18 cellular contexts compared by ENCODE assay signal in the genomic region with DNA sequence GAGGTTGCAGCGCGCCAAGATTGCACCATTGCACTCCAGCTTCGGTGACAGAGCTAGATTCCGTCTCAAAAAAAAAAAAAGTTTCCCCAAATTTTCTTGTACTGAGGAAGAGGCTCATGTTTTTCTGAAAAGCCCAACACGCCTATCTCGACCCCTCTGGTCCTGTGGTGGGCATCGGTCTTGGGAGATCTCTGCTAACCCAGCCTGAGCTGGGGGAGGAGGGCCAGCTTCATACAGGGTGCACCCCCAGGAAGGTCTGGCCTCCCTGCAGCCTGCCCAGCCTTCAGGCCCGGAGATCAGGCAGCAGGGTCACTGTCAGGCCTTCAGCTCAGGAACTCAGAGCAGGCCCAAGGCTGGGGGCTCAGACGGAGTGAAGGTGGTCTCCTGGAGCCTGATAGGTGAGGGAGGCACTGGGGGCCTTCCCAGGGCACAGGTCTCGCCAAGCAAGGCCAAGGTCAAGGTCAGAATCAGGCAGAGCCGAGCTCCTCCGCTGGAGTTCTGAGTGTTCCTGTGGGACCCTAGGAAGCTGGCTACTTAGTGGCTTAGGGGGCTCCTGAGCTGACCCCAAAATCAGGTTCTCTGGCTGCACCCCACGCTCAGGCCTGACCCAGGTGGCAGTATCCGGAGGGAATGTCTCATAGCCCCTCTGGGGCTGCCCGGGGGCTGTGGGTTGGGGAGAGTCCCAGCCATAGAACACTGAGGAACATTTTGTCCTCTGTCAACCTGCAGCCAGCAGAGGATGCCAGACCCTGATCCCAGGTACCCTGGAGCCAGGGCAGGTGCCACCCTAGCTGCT. TPM values are rescaled to one million over a fixed set of nuclear protein-coding genes. Genes with fewer than 3 reads are reported as not detected.
DNase-seq lines count a peak whose midpoint lies in the region; ATAC-seq, FAIRE-seq and TF ChIP-seq lines count a peak whose summit lies in the region.
"Had no signal": no experiment of that assay in that cellular context is flagged by ENCODE, and none has a peak within 500 bp of the region (broad histone marks: within the 10 kb centered on the region; RNA-seq: fewer than 3 reads in every experiment).

No MANE protein-coding gene starts in this region.

- H3K27ac Mint-ChIP-seq in activated T-cell treated with anti-CD3 and anti-CD28 coated beads, Interleukin-2, amount 50 U/mL, for 72 hours: no peak overlapping the region
- H3K27ac Mint-ChIP-seq: CD8-positive, alpha-beta T cell had no signal

- no peak for TF ChIP-seq RAD21 in HepG2 (CRISPR knock-in tag; IDR thresholded peaks at IDR 0.05)

- no TSS peak for BruUV-seq in HepG2 (replicated peaks; lab: Mats Ljungman, UMichigan)

- ATAC-seq in HepG2 (peak; percentile 10; the same call in 1 of the 3 replicates), right lobe of liver (no peak)
- no peak for ATAC-seq in activated T-cell treated with anti-CD3 and anti-CD28 coated beads, Interleukin-2, amount 50 U/mL, for 72 hours (replicated peaks in 1 of 2)
- ATAC-seq: CD8-positive, alpha-beta T cell; HCT116; PC-3; Right ventricle myocardium inferior had no signal

- H2AFZ ChIP-seq in HepG2 (ENCODE audit: low read length): no peak overlapping the region

- H3K4me2 ChIP-seq in HepG2 (ENCODE audit: low read depth, low read length): peak overlapping the region; percentile 56
- H3K4me2 ChIP-seq: BLaER1 had no signal

- CTCF ChIA-PET in HepG2 (lab: Yijun Ruan, JAX; ENCODE audit: low intra/inter-chr PET ratio, low total read pairs): no interaction called here

- H3K27me3 ChIP-seq in HepG2 (ENCODE audit: control insufficient read depth in 1 of 2, insufficient read depth in 2 of 2, low read length in 2 of 2) (peaks cover under 1 to 14% of the 10 kb centered on the region in 2 experiments; a peak in 3 of 5 replicates), right lobe of liver (no peaks in the 10 kb centered on the region), adrenal gland (no peaks in the 10 kb centered on the region)
- H3K27me3 ChIP-seq: BLaER1 had no signal

- H3K4me1 Mint-ChIP-seq in activated T-cell treated with anti-CD3 and anti-CD28 coated beads, Interleukin-2, amount 50 U/mL, for 72 hours (ENCODE audit: low read depth): no peaks in the 10 kb centered on the region

- FAIRE-seq in HepG2 (lab: Jason Lieb, UNC): no peak

- H3K4me3 ChIP-seq in HepG2 (replicated peaks in 1 of 3; ENCODE audit: insufficient read depth in 1 of 3, low read depth in 2 of 3, low read length in 3 of 3) (peak overlapping the region in 1 of 3 experiments; percentile 9; a peak in 1 of 6 replicates), right lobe of liver (no peak overlapping the region), adrenal gland (no peak overlapping the region)
- H3K4me3 ChIP-seq: BLaER1 had no signal

- H3K27ac ChIP-seq in HepG2 (ENCODE audit: extremely low read length, insufficient read depth, low read length) (no peak overlapping the region), right lobe of liver (no peak overlapping the region), adrenal gland (no peak overlapping the region)
- H3K27ac ChIP-seq: BLaER1 had no signal

- no peaks in the 10 kb centered on the region for H4K20me1 ChIP-seq in HepG2 (ENCODE audit: insufficient read depth, low read length)
- H4K20me1 ChIP-seq: BLaER1 had no signal

- no peak overlapping the region for H3K4me3 Mint-ChIP-seq in activated T-cell treated with anti-CD3 and anti-CD28 coated beads, Interleukin-2, amount 50 U/mL, for 72 hours
- H3K4me3 Mint-ChIP-seq: CD8-positive, alpha-beta T cell had no signal

- intact Hi-C loops in HepG2 (cut with micrococcal nuclease; ENCODE audit: unreplicated experiment) (no loop called here), right lobe of liver (cut with DNase I) (no loop called here), posterior vena cava (cut with DNase I) (no loop called here), adrenal gland (cut with DNase I) (no loop called here)

- in situ Hi-C loops in HepG2 (cut with HindIII; ENCODE audit: extremely low pct_ligation_motif_present, low pct_unique_long_range_greater_than_20kb): no loop called here

- POLR2A ChIA-PET in HepG2 (lab: Yijun Ruan, JAX): interaction anchor here (0.7 to 1.6 kb wide), 4 partner anchors 9 to 55 kb away, joined by 3 to 4 read pairs (median 3); no protein-coding TSS in a partner anchor

- TF ChIP-seq POLR2A in HepG2 (IDR thresholded peaks at IDR 0.05; ENCODE audit: insufficient read depth in 1 of 2, low read depth in 2 of 2, low read length in 2 of 2) (no peak), right lobe of liver (IDR thresholded peaks at IDR 0.05) (no peak), adrenal gland (IDR thresholded peaks at IDR 0.05) (no peak)

- TF ChIP-seq CTCF in HepG2 (CRISPR knock-in tag; IDR thresholded peaks at IDR 0.05) (no peak), right lobe of liver (IDR thresholded peaks at IDR 0.05) (no peak), adrenal gland (IDR thresholded peaks at IDR 0.05) (no peak)

- no peak overlapping the region; the same call in 1 of the 2 replicates for H3K9ac ChIP-seq in HepG2 (ENCODE audit: insufficient read depth, low read depth, low read length)
- H3K9ac ChIP-seq: BLaER1 had no signal

- TF ChIP-seq EP300 in HepG2 (IDR thresholded peaks at IDR 0.05; ENCODE audit: low read depth in 2 of 2, low read length in 2 of 2): no peak
- no peak for TF ChIP-seq EP300 in HepG2 (CRISPR knock-in tag; IDR thresholded peaks at IDR 0.05; ENCODE audit: borderline replicate concordance)

- H3K36me3 ChIP-seq in HepG2 (replicated peaks in 1 of 2; ENCODE audit: control insufficient read depth in 1 of 2, insufficient read depth in 2 of 2, low read length in 2 of 2) (no peaks in the 10 kb centered on the region), right lobe of liver (no peaks in the 10 kb centered on the region), adrenal gland (replicated peaks in 1 of 2) (no peaks in the 10 kb centered on the region)
- H3K36me3 ChIP-seq: BLaER1 had no signal

- H3K9me3 ChIP-seq in HepG2 (ENCODE audit: low read length) (no peaks in the 10 kb centered on the region), right lobe of liver (no peaks in the 10 kb centered on the region), adrenal gland (replicated peaks in 1 of 3) (no peaks in the 10 kb centered on the region)
- H3K9me3 ChIP-seq: BLaER1 had no signal

- H3K79me2 ChIP-seq in HepG2 (ENCODE audit: insufficient read depth, low read length): no peaks in the 10 kb centered on the region

- no peaks in the 10 kb centered on the region for H3K9me3 Mint-ChIP-seq in activated T-cell treated with anti-CD3 and anti-CD28 coated beads, Interleukin-2, amount 50 U/mL, for 72 hours
- H3K9me3 Mint-ChIP-seq: CD8-positive, alpha-beta T cell had no signal

- H3K27me3 Mint-ChIP-seq in activated T-cell treated with anti-CD3 and anti-CD28 coated beads, Interleukin-2, amount 50 U/mL, for 72 hours (ENCODE audit: low read depth): peaks cover 10% of the 10 kb centered on the region

- DNase-seq in HepG2 (ENCODE audit: low spot score) (no peak), right lobe of liver (no peak), islet precursor cell (peak; percentile 45), posterior vena cava (ENCODE audit: low spot score) (peak; percentile 75), amygdala (lab: John Stamatoyannopoulos, UW) (no peak), adrenal gland (no peak)
- no peak for DNase-seq in stimulated activated CD4-positive, alpha-beta T cell treated with anti-CD3 and anti-CD28 coated beads, Interleukin-4, amount 100 ng/mL, for 1 hour
- DNase-seq in activated T-cell treated with anti-CD3 and anti-CD28 coated beads, Interleukin-2, amount 50 U/mL, for 72 hours: no peak
- DNase-seq: CD8-positive, alpha-beta T cell; DMS79; NCI-H1105 treated with DMSO at 0.1 percent for 48 hours; NCI-H187 treated with DMSO at 0.1 percent for 48 hours; NCI-H2171; NCI-H748 treated with DMSO at 0.1 percent for 48 hours; PC-3 had no signal

- 56% methylated on average over 3 of the region's 15 CpGs for WGBS in HepG2 (ENCODE audit: low lambda C conversion rate)
- WGBS in right lobe of liver (ENCODE audit: insufficient coverage, low coverage, low lambda C conversion rate, missing lambda C conversion rate): 80% methylated on average over 3 of the region's 15 CpGs
- 80 to 94% (median 88%) methylated on average over 7 to 15 of the region's 15 CpGs for WGBS in adrenal gland, 4 donors

- H3K4me1 ChIP-seq in HepG2 (ENCODE audit: insufficient read depth, low read length) (peaks cover 75% of the 10 kb centered on the region), right lobe of liver (no peaks in the 10 kb centered on the region), adrenal gland (replicated peaks in 1 of 2) (peaks cover 18 to 33% of the 10 kb centered on the region in 2 donors)

- H3K36me3 Mint-ChIP-seq in activated T-cell treated with anti-CD3 and anti-CD28 coated beads, Interleukin-2, amount 50 U/mL, for 72 hours (ENCODE audit: insufficient read depth in 2 of 2): no peaks in the 10 kb centered on the region
- H3K36me3 Mint-ChIP-seq: CD8-positive, alpha-beta T cell had no signal

RNA-seq across cellular contexts. Expression of a gene that starts 37.9 kb away (rescaled TPM):
- total RNA-seq in HepG2 (2016; rRNA removed; fragmentation: Illumina TruSeq; extraction: Trizol): 18.7 and 24.7 TPM in 2 replicates
- total RNA-seq in HepG2 (2016; cell fraction: cytosol; rRNA removed; fragmentation: Illumina TruSeq; extraction: Trizol; ENCODE audit: low read depth): 3.3 TPM in 2 replicates
- 17.7 and 26.0 TPM in 2 replicates for total RNA-seq in HepG2 (2016; cell fraction: insoluble cytoplasmic fraction; rRNA removed; fragmentation: Illumina TruSeq; extraction: Trizol)
- 12.5 and 14.2 TPM in 2 replicates for total RNA-seq in HepG2 (2016; cell fraction: membrane; rRNA removed; fragmentation: Illumina TruSeq; extraction: Trizol)
- total RNA-seq in HepG2 (2016; cell fraction: nucleus; rRNA removed; fragmentation: Illumina TruSeq; extraction: Trizol): 22.7 and 23.8 TPM in 2 replicates
- 15.8 and 17.4 TPM in 2 replicates for polyA plus RNA-seq in HepG2 (2011; rRNA removed)
- polyA plus RNA-seq in HepG2 (2011; cell fraction: cytosol; rRNA removed): 15.1 and 16.9 TPM in 2 replicates
- polyA plus RNA-seq in HepG2 (2011; cell fraction: nucleus; rRNA removed): 16.5 and 25.6 TPM in 2 replicates
- 5.6 and 8.5 TPM in 2 replicates for polyA plus RNA-seq in HepG2 (2012)
- 1.4 and 2.1 TPM in 2 replicates for polyA plus RNA-seq in HepG2 (2016; cell fraction: cytosol; fragmentation: Illumina TruSeq; extraction: Trizol; ENCODE audit: low read depth)
- polyA plus RNA-seq in HepG2 (2016; cell fraction: insoluble cytoplasmic fraction; fragmentation: Illumina TruSeq; extraction: Trizol; ENCODE audit: low read depth): 15.7 and 17.1 TPM in 2 replicates
- polyA plus RNA-seq in HepG2 (2016; cell fraction: membrane; fragmentation: Illumina TruSeq; extraction: Trizol; ENCODE audit: low read depth): 4.9 TPM in 2 replicates
- 40.0 and 43.9 TPM in 2 replicates for polyA plus RNA-seq in HepG2 (2016; cell fraction: nucleus; fragmentation: Illumina TruSeq; extraction: Trizol; ENCODE audit: insufficient read depth, low read depth)
- polyA minus RNA-seq in HepG2 (2011; rRNA and poly(A)+ RNA removed; ENCODE audit: low replicate concordance): 38.7 and 47.8 TPM in 2 replicates
- polyA minus RNA-seq in HepG2 (2011; cell fraction: cytosol; rRNA and poly(A)+ RNA removed): 11.5 and 17.8 TPM in 2 replicates
- 14.8 and 26.3 TPM in 2 replicates for polyA minus RNA-seq in HepG2 (2011; cell fraction: nucleus; rRNA and poly(A)+ RNA removed)
- total RNA-seq in right lobe of liver: 10 to 100 TPM in 4 of 6 experiments, 1 to 10 TPM in 2; 8.2 to 13.5 (median 11.0) TPM
- total RNA-seq in posterior vena cava: 10 to 100 TPM; 34.7 to 36.8 TPM
- 10 to 100 TPM; 14.5 to 68.3 (median 25.5) TPM for total RNA-seq in adrenal gland
- 10 to 100 TPM in 1 of 3 donors, 1 to 10 TPM in 2; 6.1 to 12.6 (median 8.2) TPM for polyA plus RNA-seq in adrenal gland
- 10 to 100 TPM; 14.9 to 21.7 TPM for total RNA-seq in activated T-cell treated with anti-CD3 and anti-CD28 coated beads, Interleukin-2, amount 50 U/mL, for 72 hours

Comparison
In these comparisons a context has a peak if more than half of its experiments do, and no peak if none do; other contexts are left out.
1. DNase-seq: peak in islet precursor cell (single experiment) and posterior vena cava (single experiment); none in HepG2 (single experiment), right lobe of liver (0 of 3), stimulated activated CD4-positive, alpha-beta T cell treated with anti-CD3 and anti-CD28 coated beads, Interleukin-4, amount 100 ng/mL, for 1 hour (single experiment), amygdala (0 of 56), adrenal gland (0 of 7) and activated T-cell treated with anti-CD3 and anti-CD28 coated beads, Interleukin-2, amount 50 U/mL, for 72 hours (0 of 2).